Comparison of ENCODE assay signal across 9 cellular contexts in the genomic region with DNA sequence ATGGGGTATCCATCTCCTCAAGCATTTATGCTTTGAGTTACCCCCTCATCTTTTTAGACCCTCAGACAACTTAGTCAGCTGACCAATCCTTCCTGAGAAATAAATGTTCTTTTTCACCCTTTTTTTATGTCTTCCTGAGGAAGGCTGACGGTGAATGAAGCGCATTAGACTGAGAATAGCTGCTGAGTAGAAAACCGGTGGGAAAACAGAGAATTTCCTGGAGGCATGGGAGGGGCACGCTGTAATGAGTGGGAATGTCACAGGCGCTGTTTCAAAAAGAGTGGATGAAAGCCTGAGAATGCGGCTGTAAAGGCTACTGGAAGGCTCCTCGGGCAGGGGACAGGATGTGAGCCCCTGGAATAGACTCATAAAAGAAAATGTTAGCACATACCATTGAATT. TPM values are rescaled to one million over a fixed set of nuclear protein-coding genes. Genes with fewer than 3 reads are reported as not detected.
DNase-seq lines count a peak whose midpoint lies in the region; ATAC-seq and TF ChIP-seq lines count a peak whose summit lies in the region.
"Not testable (repeated sequence)": the region's sequence is repeated elsewhere in the genome, so short reads cannot be mapped to it uniquely, and the experiment has no call there.
"Had no signal": no experiment of that assay in that cellular context is flagged by ENCODE, and none has a peak within 500 bp of the region (broad histone marks: within the 10 kb centered on the region; RNA-seq: fewer than 3 reads in every experiment).

No MANE protein-coding gene starts in this region.

- H2BK5ac ChIP-seq in IMR-90 (ENCODE audit: low read depth, low read length, poor library complexity, severe bottlenecking): peak overlapping the region; percentile 96

- H3K4me1 Mint-ChIP-seq in CD4-positive, alpha-beta T cell (ENCODE audit: low read depth): peaks cover 30% of the 10 kb centered on the region
- H3K4me1 Mint-ChIP-seq in activated CD4-positive, alpha-beta T cell treated with anti-CD3 and anti-CD28 coated beads, Interleukin-2, amount 10 ng/mL, durations not matched to agents 24 days and 14 days: peaks cover 32% of the 10 kb centered on the region

- peak overlapping the region; percentile 88; the same call in 1 of the 2 replicates for H3K9ac ChIP-seq in IMR-90 (ENCODE audit: low read depth, low read length)
- H3K9ac ChIP-seq in parathyroid adenoma: not testable (repeated sequence)

- not testable (repeated sequence) for H2AFZ ChIP-seq in IMR-90 (replicated peaks; ENCODE audit: low read length, poor library complexity); parathyroid adenoma

- peak overlapping the region; percentile 30; the same call in 1 of the 2 replicates for H2BK120ac ChIP-seq in IMR-90 (ENCODE audit: low read depth, low read length)

- H3K79me2 ChIP-seq in parathyroid adenoma: not testable (repeated sequence)

- intact Hi-C loops in CD4-positive, alpha-beta T cell (cut with DNase I, micrococcal nuclease): loop anchor here (1.0 to 2.0 kb wide), 3 partner anchors 19 to 39 kb away; a partner anchor contains a TSS
- intact Hi-C loops in IMR-90 (cut with micrococcal nuclease) (loop anchor here (2.0 to 5.0 kb wide), 3 partner anchors 23 to 726 kb away; a partner anchor contains a TSS), ascending aorta (cut with DNase I) (loop anchor here (2.0 kb wide), 2 partner anchors 35 to 55 kb away; a partner anchor contains a TSS)
- intact Hi-C loops in activated CD4-positive, alpha-beta T cell treated with anti-CD3 and anti-CD28 coated beads, Interleukin-2, amount 10 ng/mL, durations not matched to agents 24 days and 14 days (cut with micrococcal nuclease): loop anchor here (1.0 to 2.0 kb wide), 4 partner anchors 19 to 55 kb away; no protein-coding TSS in a partner anchor
- intact Hi-C loops in esophagus muscularis mucosa (cut with DNase I); lower lobe of right lung (cut with DNase I): not testable (repeated sequence)

- peak overlapping the region; percentile 88 for H3K4me3 Mint-ChIP-seq in CD4-positive, alpha-beta T cell
- peak overlapping the region; percentile 88 for H3K4me3 Mint-ChIP-seq in activated CD4-positive, alpha-beta T cell treated with anti-CD3 and anti-CD28 coated beads, Interleukin-2, amount 10 ng/mL, durations not matched to agents 24 days and 14 days

- not testable (repeated sequence) for H4K91ac ChIP-seq in IMR-90 (ENCODE audit: insufficient read depth, low read depth, low read length)

- not testable (repeated sequence) for TF ChIP-seq CTCF in CD4-positive, alpha-beta T cell (IDR thresholded peaks at IDR 0.05); IMR-90 (conservative IDR thresholded peaks at IDR 0.05; ENCODE audit: low read depth, low read length); ascending aorta (IDR thresholded peaks at IDR 0.05); esophagus muscularis mucosa (IDR thresholded peaks at IDR 0.05); lower lobe of right lung (IDR thresholded peaks at IDR 0.05); parathyroid adenoma (IDR thresholded peaks at IDR 0.05)

- not testable (repeated sequence) for H3K27me3 Mint-ChIP-seq in CD4-positive, alpha-beta T cell; activated CD4-positive, alpha-beta T cell treated with anti-CD3 and anti-CD28 coated beads, Interleukin-2, amount 10 ng/mL, durations not matched to agents 24 days and 14 days

- CTCF ChIA-PET in CD4-positive, alpha-beta T cell (lab: Charles Lee): interaction anchor here (2.9 to 3.7 kb wide), 2 partner anchors 11 to 39 kb away, joined by 27 to 31 read pairs; no protein-coding TSS in a partner anchor
- CTCF ChIA-PET in IMR-90 (lab: Yijun Ruan, JAX): interaction anchor here (0.7 to 2.0 kb wide), 4 partner anchors 11 to 38 kb away, joined by 3 to 6 read pairs (median 5); no protein-coding TSS in a partner anchor

- in situ Hi-C loops in IMR-90 (cut with MboI; ENCODE audit: low sequenced_read_pairs): not testable (repeated sequence)

- not testable (repeated sequence) for H2BK20ac ChIP-seq in IMR-90 (ENCODE audit: low read depth, low read length)

- not testable (repeated sequence) for BruUV-seq in IMR-90 (replicated peaks; lab: Mats Ljungman, UMichigan)

- not testable (repeated sequence) for H4K5ac ChIP-seq in IMR-90 (ENCODE audit: low read depth, low read length)

- not testable (repeated sequence) for H2AK9ac ChIP-seq in IMR-90 (replicated peaks; ENCODE audit: low read depth, low read length, poor library complexity)

- H3K27me3 ChIP-seq in CD4-positive, alpha-beta T cell (ENCODE audit: control insufficient read depth, insufficient read depth, low read length); IMR-90 (ENCODE audit: control insufficient read depth, insufficient read depth, low read length); ascending aorta; esophagus muscularis mucosa; lower lobe of right lung (ENCODE audit: low read depth); parathyroid adenoma (ENCODE audit: control insufficient read depth, insufficient read depth, low read length); thymus (ENCODE audit: control insufficient read depth, insufficient read depth): not testable (repeated sequence)

- not testable (repeated sequence) for H3K4me3 ChIP-seq in IMR-90 (ENCODE audit: insufficient read depth, low read depth, low read length); lower lobe of right lung
- H3K4me3 ChIP-seq in ascending aorta: peak overlapping the region in 1 of 2 donors; percentile 72
- H3K4me3 ChIP-seq in esophagus muscularis mucosa: peak overlapping the region; percentile 53 to 63 (median 59)
- peak overlapping the region; percentile 77 for H3K4me3 ChIP-seq in parathyroid adenoma (ENCODE audit: low read depth, low read length)
- H3K4me3 ChIP-seq in thymus (ENCODE audit: low read length): peak overlapping the region; percentile 60

- H3K79me1 ChIP-seq in IMR-90 (ENCODE audit: low read depth in 1 of 2, low read length in 2 of 2): not testable (repeated sequence)

- POLR2A ChIA-PET in CD4-positive, alpha-beta T cell (lab: Charles Lee): interaction anchor here (1.2 to 5.7 kb wide), 11 partner anchors 11 to 110 kb away, joined by 3 to 125 read pairs (median 7); a partner anchor contains a TSS
- POLR2A ChIA-PET in IMR-90 (lab: Charles Lee; ENCODE audit: unreplicated experiment): not testable (repeated sequence)

- TF ChIP-seq RAD21 in IMR-90 (IDR thresholded peaks at IDR 0.05; ENCODE audit: low read length): not testable (repeated sequence)

- peak overlapping the region; percentile 94 for H3K27ac Mint-ChIP-seq in CD4-positive, alpha-beta T cell
- peak overlapping the region; percentile 100 for H3K27ac Mint-ChIP-seq in activated CD4-positive, alpha-beta T cell treated with anti-CD3 and anti-CD28 coated beads, Interleukin-2, amount 10 ng/mL, durations not matched to agents 24 days and 14 days

- not testable (repeated sequence) for H3K4me1 ChIP-seq in IMR-90 (ENCODE audit: control insufficient read depth, insufficient read depth, low read length); ascending aorta; parathyroid adenoma; thymus (ENCODE audit: control insufficient read depth, insufficient read depth, low read length)
- H3K4me1 ChIP-seq in esophagus muscularis mucosa (peaks cover 18 to 24% (median 21%) of the 10 kb centered on the region in 4 donors), lower lobe of right lung (peaks cover 19% of the 10 kb centered on the region)

- dilution Hi-C loops in IMR-90 (cut with HindIII; ENCODE audit: low sequenced_read_pairs, unreplicated experiment): not testable (repeated sequence)

- H2AK5ac ChIP-seq in IMR-90 (ENCODE audit: low read depth, low read length): not testable (repeated sequence)

- H4K8ac ChIP-seq in IMR-90 (ENCODE audit: low read depth in 2 of 2, low read length in 2 of 2): peak overlapping the region; percentile 39 to 94; a peak in 1 of 4 replicates

- not testable (repeated sequence) for TF ChIP-seq EP300 in esophagus muscularis mucosa (IDR thresholded peaks at IDR 0.05)

- not testable (repeated sequence) for ATAC-seq in CD4-positive, alpha-beta T cell (ENCODE audit: poor library complexity); IMR-90 (ENCODE audit: low read depth); lower lobe of right lung

- not testable (repeated sequence) for H4K20me1 ChIP-seq in IMR-90 (ENCODE audit: insufficient read depth, low read length)

- WGBS in IMR-90 (ENCODE audit: extremely low coverage in 2 of 2, insufficient read length in 1 of 2), 2 experiments: no CpG with 5 or more reads among the region's 7 CpGs
- 53% methylated on average over 2 of the region's 7 CpGs for WGBS in esophagus muscularis mucosa
- WGBS in thymus: 44% methylated on average over 5 of the region's 7 CpGs

- H3K4ac ChIP-seq in IMR-90 (ENCODE audit: low read depth, low read length): peak overlapping the region; percentile 59; the same call in 1 of the 2 replicates

- not testable (repeated sequence) for H3K9me3 ChIP-seq in CD4-positive, alpha-beta T cell (ENCODE audit: control insufficient read depth, low read length); IMR-90 (ENCODE audit: control insufficient read depth, insufficient read depth, low read length); ascending aorta; esophagus muscularis mucosa; lower lobe of right lung; parathyroid adenoma (ENCODE audit: control insufficient read depth, low read length); thymus (ENCODE audit: control insufficient read depth)

- not testable (repeated sequence) for TF ChIP-seq POLR2A in IMR-90 (IDR thresholded peaks at IDR 0.05; ENCODE audit: low read depth, low read length); esophagus muscularis mucosa (IDR thresholded peaks at IDR 0.05; ENCODE audit: low read depth)

- H3K27ac ChIP-seq in CD4-positive, alpha-beta T cell (ENCODE audit: low read depth, low read length): peak overlapping the region; percentile 87
- H3K27ac ChIP-seq in IMR-90 (ENCODE audit: insufficient read depth, low read length); thymus (ENCODE audit: low read depth): not testable (repeated sequence)
- H3K27ac ChIP-seq in ascending aorta: peak overlapping the region; percentile 64 to 82
- peak overlapping the region; percentile 75 to 92 (median 86) for H3K27ac ChIP-seq in esophagus muscularis mucosa (replicated peaks in 1 of 4)
- peak overlapping the region; percentile 75 for H3K27ac ChIP-seq in lower lobe of right lung
- H3K27ac ChIP-seq in parathyroid adenoma: peak overlapping the region; percentile 79

- not testable (repeated sequence) for DNase-seq in CD4-positive, alpha-beta T cell; IMR-90; activated CD4-positive, alpha-beta T cell treated with anti-CD3 and anti-CD28 coated beads, Interleukin-2, amount 10 ng/mL, durations not matched to agents 24 days and 14 days; ascending aorta (ENCODE audit: low spot score in 2 of 2); esophagus muscularis mucosa (ENCODE audit: extremely low spot score); lower lobe of right lung

- H3K36me3 ChIP-seq in IMR-90 (ENCODE audit: control insufficient read depth, insufficient read depth, low read length); ascending aorta; esophagus muscularis mucosa; lower lobe of right lung; parathyroid adenoma (ENCODE audit: control insufficient read depth, insufficient read depth, low read length); thymus (ENCODE audit: control insufficient read depth, insufficient read depth): not testable (repeated sequence)

- H2BK15ac ChIP-seq in IMR-90 (ENCODE audit: low read depth, low read length): not testable (repeated sequence)

- not testable (repeated sequence) for H3K56ac ChIP-seq in IMR-90 (ENCODE audit: extremely low read depth, insufficient read depth, low read length)

- not testable (repeated sequence) for H3K18ac ChIP-seq in IMR-90 (ENCODE audit: low read depth, low read length)

- H3K9me1 ChIP-seq in IMR-90 (ENCODE audit: insufficient read depth, low read length): not testable (repeated sequence)

- H3K23ac ChIP-seq in IMR-90 (ENCODE audit: low read depth, low read length): not testable (repeated sequence)

- H3K36me3 Mint-ChIP-seq in CD4-positive, alpha-beta T cell (ENCODE audit: low read depth): not testable (repeated sequence)
- H3K36me3 Mint-ChIP-seq in activated CD4-positive, alpha-beta T cell treated with anti-CD3 and anti-CD28 coated beads, Interleukin-2, amount 10 ng/mL, durations not matched to agents 24 days and 14 days (ENCODE audit: low read depth): peaks cover 17% of the 10 kb centered on the region

- not testable (repeated sequence) for H3K4me2 ChIP-seq in IMR-90 (ENCODE audit: low read depth, low read length); parathyroid adenoma (ENCODE audit: low read length)

- H3K9me3 Mint-ChIP-seq in CD4-positive, alpha-beta T cell; activated CD4-positive, alpha-beta T cell treated with anti-CD3 and anti-CD28 coated beads, Interleukin-2, amount 10 ng/mL, durations not matched to agents 24 days and 14 days: not testable (repeated sequence)

- not testable (repeated sequence) for H3K14ac ChIP-seq in IMR-90 (replicated peaks; ENCODE audit: low read depth, low read length)

RNA-seq across cellular contexts. Expression of a gene that starts 35.8 kb away (rescaled TPM):
- 100 to 1,000 TPM; 929 to 939 TPM for total RNA-seq in CD4-positive, alpha-beta T cell
- total RNA-seq in IMR-90 (2012; rRNA removed): 54.8 and 113 TPM in 2 replicates
- polyA plus RNA-seq in IMR-90 (2012; rRNA removed): 38.2 and 46.1 TPM in 2 replicates
- 19.4 and 27.9 TPM in 2 replicates for polyA plus RNA-seq in IMR-90 (2012; cell fraction: cytosol; rRNA removed)
- polyA plus RNA-seq in IMR-90 (2012; cell fraction: nucleus; rRNA removed; ENCODE audit: low replicate concordance): 44.9 and 179 TPM in 2 replicates
- total RNA-seq in activated CD4-positive, alpha-beta T cell treated with anti-CD3 and anti-CD28 coated beads, Interleukin-2, amount 10 ng/mL, durations not matched to agents 24 days and 14 days: 362 and 366 TPM in 2 replicates
- 58.0 TPM for total RNA-seq in ascending aorta
- total RNA-seq in esophagus muscularis mucosa: 100 to 1,000 TPM in 1 of 4 donors, 10 to 100 TPM in 3; 10.7 to 102 (median 13.5) TPM
- total RNA-seq in lower lobe of right lung: 133 TPM
- 14.9 TPM for polyA plus RNA-seq in thymus
- total RNA-seq: HT-29 had no signal
